In genomic region chr17:42180922-42181850, GRCh38 we compare ENCODE assay signal across 8 cellular contexts. TPM values are rescaled to one million over a fixed set of nuclear protein-coding genes. Genes with fewer than 3 reads are reported as not detected.
DNase-seq lines count a peak whose midpoint lies in the region; ATAC-seq and TF ChIP-seq lines count a peak whose summit lies in the region.

Gene KCNH4 (minus strand): TSS chr17:42181142. CDS start chr17:42180945, 197 bp downstream.

- POLR2A ChIA-PET in Panc1 (lab: Charles Lee), result interaction anchor here (0.5 to 0.6 kb wide), 3 partner anchors 144 to 353 kb away, joined by 4 to 6 read pairs (median 4); partner anchors contain the start of gene ODAD4

- H3K9ac ChIP-seq in neural progenitor cell, result no peak within 1 kb of the TSS

- peaks cover 36% of the 10 kb centered on the region for H3F3A ChIP-seq in neural progenitor cell (ENCODE audit: low read depth)

- no peak within 1 kb of the TSS for H2AFZ ChIP-seq in neural progenitor cell (replicated peaks)

- in situ Hi-C loops in Panc1 (cut with HindIII; ENCODE audit: low pct_unique_long_range_greater_than_20kb, low sequenced_read_pairs), result no loop called here

- BruUV-seq in Panc1 (replicated peaks; lab: Mats Ljungman, UMichigan), result no TSS peak

- DNase-seq in NCI-H345 (lab: John Stamatoyannopoulos, UW) (peak; percentile 64), NCI-H345 treated with DMSO at 0.1 percent for 48 hours (lab: John Stamatoyannopoulos, UW; ENCODE audit: unreplicated experiment) (no peak), Panc1 (ENCODE audit: low read depth, low spot score) (no peak), fibroblast of villous mesenchyme (ENCODE audit: low read depth) (peak; percentile 70), neural progenitor cell (ENCODE audit: low spot score) (peak; percentile 57)
- DNase-seq in activated T-helper 9 cell treated with anti-CD3 and anti-CD28 coated beads, Interleukin-2, amount 50 U/mL, for 16 hours (ENCODE audit: low read depth), result peak; percentile 85

- peaks cover 34% of the 10 kb centered on the region for H4K20me1 ChIP-seq in neural progenitor cell (ENCODE audit: low read depth)

- intact Hi-C loops in Panc1 (cut with micrococcal nuclease; ENCODE audit: unreplicated experiment), result no loop called here

- H3K4me1 Mint-ChIP-seq in IgD-negative memory B cell (peaks cover 30 to 34% (median 31%) of the 10 kb centered on the region in 3 donors), neural progenitor cell (peaks cover 29% of the 10 kb centered on the region)
- peaks cover 66% of the 10 kb centered on the region for H3K4me1 Mint-ChIP-seq in stimulated activated naive CD8-positive, alpha-beta T cell treated with anti-CD3 and anti-CD28 coated beads, Interleukin-15, Interleukin-2, amounts not matched to agents 100 ng/mL and 50 ng/mL, for 24 hours (ENCODE audit: low read depth)

- peaks cover 2% of the 10 kb centered on the region for H3K36me3 Mint-ChIP-seq in IgD-negative memory B cell
- no peaks in the 10 kb centered on the region for H3K36me3 Mint-ChIP-seq in neural progenitor cell
- no peaks in the 10 kb centered on the region for H3K36me3 Mint-ChIP-seq in stimulated activated naive CD8-positive, alpha-beta T cell treated with anti-CD3 and anti-CD28 coated beads, Interleukin-15, Interleukin-2, amounts not matched to agents 100 ng/mL and 50 ng/mL, for 24 hours (ENCODE audit: low read depth)

- H3K4me3 ChIP-seq in Panc1 (ENCODE audit: low read depth in 2 of 2, low read length in 2 of 2) (peak within 1 kb of the TSS; percentile 52 to 61), fibroblast of villous mesenchyme (ENCODE audit: low read depth, low read length) (peak within 1 kb of the TSS; percentile 32), neural progenitor cell (peak within 1 kb of the TSS; percentile 33)

- H3K27me3 Mint-ChIP-seq in IgD-negative memory B cell (peaks cover 5% of the 10 kb centered on the region), neural progenitor cell (ENCODE audit: insufficient read depth, low read depth) (peaks cover 46% of the 10 kb centered on the region)
- H3K27me3 Mint-ChIP-seq in stimulated activated naive CD8-positive, alpha-beta T cell treated with anti-CD3 and anti-CD28 coated beads, Interleukin-15, Interleukin-2, amounts not matched to agents 100 ng/mL and 50 ng/mL, for 24 hours, result peaks cover 24% of the 10 kb centered on the region

- CTCF ChIA-PET in Panc1 (lab: Charles Lee), result interaction anchor here (0.6 kb wide), 1 partner anchor 201 kb away, joined by 3 read pairs; no protein-coding TSS in a partner anchor

- no peaks in the 10 kb centered on the region for H3K27me3 ChIP-seq in Panc1 (ENCODE audit: control insufficient read depth, insufficient read depth, low read length)
- H3K27me3 ChIP-seq in neural progenitor cell, result peaks cover 84% of the 10 kb centered on the region

- peak within 1 kb of the TSS; percentile 80 for H3K4me2 ChIP-seq in neural progenitor cell

- H3K9me3 Mint-ChIP-seq in IgD-negative memory B cell, result no peaks in the 10 kb centered on the region
- H3K9me3 Mint-ChIP-seq in neural progenitor cell, result no peaks in the 10 kb centered on the region
- no peaks in the 10 kb centered on the region for H3K9me3 Mint-ChIP-seq in stimulated activated naive CD8-positive, alpha-beta T cell treated with anti-CD3 and anti-CD28 coated beads, Interleukin-15, Interleukin-2, amounts not matched to agents 100 ng/mL and 50 ng/mL, for 24 hours

- peak within 1 kb of the TSS; percentile 63 to 89 (median 84) for H3K4me3 Mint-ChIP-seq in IgD-negative memory B cell
- peak within 1 kb of the TSS; percentile 76 for H3K4me3 Mint-ChIP-seq in neural progenitor cell
- H3K4me3 Mint-ChIP-seq in stimulated activated naive CD8-positive, alpha-beta T cell treated with anti-CD3 and anti-CD28 coated beads, Interleukin-15, Interleukin-2, amounts not matched to agents 100 ng/mL and 50 ng/mL, for 24 hours, result peak within 1 kb of the TSS; percentile 48

- no peaks in the 10 kb centered on the region for H3K36me3 ChIP-seq in Panc1 (ENCODE audit: control insufficient read depth, insufficient read depth, low read length)
- H3K36me3 ChIP-seq in neural progenitor cell, result no peaks in the 10 kb centered on the region

- peaks cover 12% of the 10 kb centered on the region for H3K4me1 ChIP-seq in Panc1 (ENCODE audit: control insufficient read depth, insufficient read depth, low read length)
- peaks cover 29% of the 10 kb centered on the region for H3K4me1 ChIP-seq in neural progenitor cell

- H3K79me2 ChIP-seq in neural progenitor cell (ENCODE audit: low read depth), result no peaks in the 10 kb centered on the region

- H3K9me3 ChIP-seq in Panc1 (ENCODE audit: control insufficient read depth, insufficient read depth, low read depth, low read length), result no peaks in the 10 kb centered on the region
- H3K9me3 ChIP-seq in neural progenitor cell (ENCODE audit: low read depth), result no peaks in the 10 kb centered on the region

- H3K27ac Mint-ChIP-seq in IgD-negative memory B cell, result peak within 1 kb of the TSS in 2 of 3 donors; percentile 83 to 89
- H3K27ac Mint-ChIP-seq in neural progenitor cell, result no peak within 1 kb of the TSS
- H3K27ac Mint-ChIP-seq in stimulated activated naive CD8-positive, alpha-beta T cell treated with anti-CD3 and anti-CD28 coated beads, Interleukin-15, Interleukin-2, amounts not matched to agents 100 ng/mL and 50 ng/mL, for 24 hours, result peak within 1 kb of the TSS; percentile 45

- TF ChIP-seq CTCF in Panc1 (IDR thresholded peaks at IDR 0.05) (peak; percentile 67), fibroblast of villous mesenchyme (IDR thresholded peaks at IDR 0.05; ENCODE audit: insufficient read depth, low read depth, low read length) (peak; percentile 58), neural progenitor cell (IDR thresholded peaks at IDR 0.05) (peak; percentile 45)

- ATAC-seq in Panc1, result peak; percentile 73

- peak within 1 kb of the TSS; percentile 51 for H3K27ac ChIP-seq in Panc1 (ENCODE audit: low read length)
- H3K27ac ChIP-seq in neural progenitor cell, result no peak within 1 kb of the TSS

RNA-seq across cellular contexts. Expression of gene KCNH4, which starts in this region (rescaled TPM):
- not detected for polyA plus RNA-seq in IgD-negative memory B cell
- total RNA-seq in Panc1 (2021; ENCODE audit: unreplicated experiment) (1.5 TPM), fibroblast of villous mesenchyme (under 0.01 TPM in 1 of 2 replicates, not detected in the other), neural progenitor cell (ENCODE audit: low replicate concordance) (not detected in 2 replicates)
- polyA plus RNA-seq in Panc1 (2012; ENCODE audit: insufficient read length), result 1.6 TPM

Comparison
In these comparisons a context has a peak if more than half of its experiments do, and no peak if none do; other contexts are left out.
1. DNase-seq: peak in NCI-H345 (single experiment) and activated T-helper 9 cell treated with anti-CD3 and anti-CD28 coated beads, Interleukin-2, amount 50 U/mL, for 16 hours (single experiment); none in NCI-H345 treated with DMSO at 0.1 percent for 48 hours (single experiment) and Panc1 (single experiment).
2. Peak in DNase-seq and H3K4me3 ChIP-seq in fibroblast of villous mesenchyme; RNA of the gene not detected or under 1 TPM.
3. Peak in DNase-seq, H3K4me3 ChIP-seq and H3K4me2 ChIP-seq in neural progenitor cell; RNA of the gene not detected or under 1 TPM.
4. Peak in every context shown above with its lines, with median percentiles within 50 percentile points of each other: H3K4me3 Mint-ChIP-seq, H3K4me3 ChIP-seq and CTCF ChIP-seq.